8 cellular contexts compared by ENCODE assay signal in the genomic region with DNA sequence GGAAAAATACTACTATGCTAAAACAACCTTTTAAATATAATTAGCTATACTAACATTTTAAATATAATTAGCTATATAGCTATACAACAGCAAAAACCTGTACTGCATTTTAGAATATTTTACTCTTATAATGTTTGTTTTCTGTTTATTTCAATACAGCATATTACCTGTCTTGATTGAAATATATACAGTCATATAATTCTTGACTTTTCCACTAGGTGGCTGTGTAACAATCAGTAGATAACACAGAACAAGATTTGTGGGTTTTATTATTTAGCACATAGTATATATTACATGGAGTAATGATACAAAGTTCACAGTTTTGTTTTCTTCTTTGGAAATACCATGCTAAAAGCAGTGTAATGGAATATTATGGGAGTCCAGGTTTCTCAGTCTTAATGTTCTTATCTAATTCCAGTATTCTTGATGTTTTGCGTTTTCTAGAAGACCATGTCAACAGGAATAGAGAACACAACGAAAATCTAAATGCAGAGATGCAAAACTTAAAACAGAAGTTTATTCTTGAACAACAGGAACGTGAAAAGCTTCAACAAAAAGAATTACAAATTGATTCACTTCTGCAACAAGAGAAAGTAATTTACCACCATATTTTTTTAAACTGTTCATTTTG. TPM values are rescaled to one million over a fixed set of nuclear protein-coding genes. Genes with fewer than 3 reads are reported as not detected.
DNase-seq lines count a peak whose midpoint lies in the region; ATAC-seq and TF ChIP-seq lines count a peak whose summit lies in the region.

No MANE protein-coding gene starts in this region.

- no peaks in the 10 kb centered on the region for H3K9me2 ChIP-seq in GM23338 (ENCODE audit: insufficient read depth)

- H3K27me3 ChIP-seq in heart right ventricle (no peaks in the 10 kb centered on the region), right cardiac atrium (ENCODE audit: control insufficient read depth, insufficient read depth) (no peaks in the 10 kb centered on the region), esophagus squamous epithelium (no peaks in the 10 kb centered on the region), GM23338 (ENCODE audit: insufficient read depth) (no peaks in the 10 kb centered on the region)

- WGBS in heart right ventricle, 2 donors, result 93 to 95% methylated on average over 3 of the region's 3 CpGs
- 96% methylated on average over 3 of the region's 3 CpGs for WGBS in right cardiac atrium
- WGBS in esophagus squamous epithelium, 2 donors, result 80 to 87% methylated on average over 3 of the region's 3 CpGs

- no peak for ATAC-seq in heart right ventricle
- no peak for ATAC-seq in right cardiac atrium
- no peak for ATAC-seq in GM23338

- H3K9me3 ChIP-seq in heart right ventricle, result no peaks in the 10 kb centered on the region
- no peaks in the 10 kb centered on the region for H3K9me3 ChIP-seq in right cardiac atrium (ENCODE audit: control insufficient read depth, low read length)
- H3K9me3 ChIP-seq in esophagus squamous epithelium, result no peaks in the 10 kb centered on the region

- no peak for TF ChIP-seq POLR2A in esophagus squamous epithelium (IDR thresholded peaks at IDR 0.05)

- H3K4me1 Mint-ChIP-seq in type B pancreatic cell (ENCODE audit: unreplicated experiment) (no peaks in the 10 kb centered on the region), GM23338 (no peaks in the 10 kb centered on the region)

- H3K27ac Mint-ChIP-seq in type B pancreatic cell (no peak overlapping the region), GM23338 (no peak overlapping the region)

- DNase-seq in heart right ventricle (no peak), right cardiac atrium (no peak), LoVo (ENCODE audit: low spot score) (peak; percentile 39), esophagus squamous epithelium (lab: John Stamatoyannopoulos, UW) (no peak), type B pancreatic cell (ENCODE audit: extremely low spot score, unreplicated experiment) (no peak), NCI-H748 treated with DMSO at 0.1 percent for 48 hours (lab: John Stamatoyannopoulos, UW) (no peak), GM23338 (ENCODE audit: low spot score) (no peak)
- DNase-seq in activated CD8-positive, alpha-beta memory T cell treated with anti-CD3 and anti-CD28 coated beads, Interleukin-2, amount 50 U/mL, for 48 hours, result no peak

- no peaks in the 10 kb centered on the region for H3K9me3 Mint-ChIP-seq in type B pancreatic cell
- no peaks in the 10 kb centered on the region for H3K9me3 Mint-ChIP-seq in GM23338

- no peaks in the 10 kb centered on the region for H3K79me2 ChIP-seq in GM23338 (replicated peaks; ENCODE audit: insufficient read depth)

- H3K27me3 Mint-ChIP-seq in type B pancreatic cell (no peaks in the 10 kb centered on the region), GM23338 (ENCODE audit: insufficient read depth, low read depth, poor library complexity) (no peaks in the 10 kb centered on the region)

- peak in 5 of 9 donors; percentile 19 to 59 (median 44) for TF ChIP-seq CTCF in heart right ventricle (IDR thresholded peaks at IDR 0.05)
- TF ChIP-seq CTCF in esophagus squamous epithelium (IDR thresholded peaks at IDR 0.05), result peak in 4 of 6 experiments; percentile 43 to 56 (median 44)
- TF ChIP-seq CTCF in type B pancreatic cell (conservative IDR thresholded peaks at IDR 0.05), result peak; percentile 66
- no peak for TF ChIP-seq CTCF in GM23338 (conservative IDR thresholded peaks at IDR 0.05; ENCODE audit: low read depth in 2 of 2)

- H3K36me3 Mint-ChIP-seq in type B pancreatic cell (peaks cover 20% of the 10 kb centered on the region), GM23338 (ENCODE audit: low read depth) (peaks cover 90% of the 10 kb centered on the region)

- H3F3A ChIP-seq in GM23338 (replicated peaks; ENCODE audit: low read depth), result no peaks in the 10 kb centered on the region

- no peaks in the 10 kb centered on the region for H3K4me1 ChIP-seq in heart right ventricle
- no peaks in the 10 kb centered on the region for H3K4me1 ChIP-seq in right cardiac atrium (ENCODE audit: control insufficient read depth, insufficient read depth, low read length)
- H3K4me1 ChIP-seq in esophagus squamous epithelium, result no peaks in the 10 kb centered on the region
- no peaks in the 10 kb centered on the region for H3K4me1 ChIP-seq in GM23338 (ENCODE audit: insufficient read depth)

- H3K4me2 ChIP-seq in GM23338, result no peak overlapping the region

- H3K27ac ChIP-seq in heart right ventricle, result no peak overlapping the region
- H3K27ac ChIP-seq in right cardiac atrium (ENCODE audit: low read length), result no peak overlapping the region
- H3K27ac ChIP-seq in esophagus squamous epithelium, result no peak overlapping the region
- H3K27ac ChIP-seq in GM23338 (ENCODE audit: low read depth), result no peak overlapping the region

- H3K4me3 Mint-ChIP-seq in type B pancreatic cell, result no peak overlapping the region
- no peak overlapping the region for H3K4me3 Mint-ChIP-seq in GM23338

- H3K36me3 ChIP-seq in heart right ventricle (peaks cover 0 to 77% (median 0%) of the 10 kb centered on the region in 9 donors), esophagus squamous epithelium (peaks cover 0 to 4% (median 0%) of the 10 kb centered on the region in 3 donors), GM23338 (ENCODE audit: insufficient read depth) (peaks cover 91% of the 10 kb centered on the region)

- no peak overlapping the region for H2AFZ ChIP-seq in GM23338

- H4K20me1 ChIP-seq in GM23338 (replicated peaks; ENCODE audit: insufficient read depth), result no peaks in the 10 kb centered on the region; the same call in 1 of the 2 replicates

- intact Hi-C loops in heart right ventricle (cut with DNase I) (no loop called here), right cardiac atrium (cut with DNase I) (no loop called here), esophagus squamous epithelium (cut with DNase I) (no loop called here)

- no peak overlapping the region for H3K4me3 ChIP-seq in heart right ventricle
- no peak overlapping the region for H3K4me3 ChIP-seq in right cardiac atrium (ENCODE audit: low read length)
- no peak overlapping the region for H3K4me3 ChIP-seq in esophagus squamous epithelium
- H3K4me3 ChIP-seq in GM23338, result no peak overlapping the region

TF ChIP-seq in GM23338, 12 proteins besides CTCF, POLR2A, EP300 and RAD21 (continues in another document):
- TF ChIP-seq EZH2phosphoT487 (IDR thresholded peaks at IDR 0.05; ENCODE audit: unreplicated experiment), result no peak
- TF ChIP-seq ZNF114 (CRISPR knock-in tag; IDR thresholded peaks at IDR 0.05), result no peak
- no peak for TF ChIP-seq EZH2 (IDR thresholded peaks at IDR 0.05; ENCODE audit: low read depth, unreplicated experiment)
- TF ChIP-seq CREB1 (CRISPR knock-in tag; IDR thresholded peaks at IDR 0.05; ENCODE audit: low read depth), result no peak

RNA-seq across cellular contexts. Expression of a gene that starts 13.3 kb away (rescaled TPM):
- total RNA-seq in heart right ventricle (1 to 10 TPM in 4 of 10 donors, under 1 TPM in 6; 0.10 to 4.0 (median 0.47) TPM), right cardiac atrium (1 to 10 TPM in 2 of 4 donors, under 1 TPM in 2; 0.39 to 1.5 (median 0.84) TPM), esophagus squamous epithelium (10 to 100 TPM in 2 of 4 donors, 1 to 10 TPM in 2; 3.2 to 23.7 (median 11.1) TPM), type B pancreatic cell (ENCODE audit: low replicate concordance) (11.3 and 25.9 TPM in 2 replicates)
- polyA plus RNA-seq in heart right ventricle (under 1 TPM; 0.20 to 0.59 TPM), right cardiac atrium (0.34 TPM), GM23338 (2016; fragmentation: Nextera tagmentation; extraction: Ambion mirVana) (120 and 163 TPM in 2 replicates)
- total RNA-seq in GM23338 (2014; rRNA removed; shearing (Covaris generic)), result 54.8 and 77.9 TPM in 2 replicates

RNA-seq across cellular contexts. Expression of a gene that starts 13.8 kb away (rescaled TPM):
- total RNA-seq in heart right ventricle, result 10 to 100 TPM in 8 of 10 donors, 1 to 10 TPM in 2; 9.3 to 17.1 (median 12.7) TPM
- 1 to 10 TPM; 4.0 to 4.1 TPM for polyA plus RNA-seq in heart right ventricle
- 10 to 100 TPM; 12.9 to 17.3 (median 14.9) TPM for total RNA-seq in right cardiac atrium
- 4.2 TPM for polyA plus RNA-seq in right cardiac atrium
- 10 to 100 TPM in 1 of 4 donors, 1 to 10 TPM in 3; 2.5 to 11.6 (median 6.1) TPM for total RNA-seq in esophagus squamous epithelium
- 23.0 and 30.4 TPM in 2 replicates for total RNA-seq in type B pancreatic cell (ENCODE audit: low replicate concordance)
- 14.6 and 23.2 TPM in 2 replicates for total RNA-seq in GM23338 (2014; rRNA removed; shearing (Covaris generic))
- polyA plus RNA-seq in GM23338 (2016; fragmentation: Nextera tagmentation; extraction: Ambion mirVana), result 112 and 123 TPM in 2 replicates

RNA-seq across cellular contexts. Expression of a gene that starts 31.7 kb away (rescaled TPM):
- total RNA-seq in heart right ventricle (10 to 100 TPM; 48.4 to 63.2 (median 56.9) TPM), right cardiac atrium (10 to 100 TPM; 60.5 to 90.4 (median 75.3) TPM), esophagus squamous epithelium (10 to 100 TPM; 20.8 to 55.3 (median 44.8) TPM), type B pancreatic cell (ENCODE audit: low replicate concordance) (41.2 and 56.4 TPM in 2 replicates)
- polyA plus RNA-seq in heart right ventricle (10 to 100 TPM; 22.9 to 34.6 TPM), right cardiac atrium (68.2 TPM), GM23338 (2016; fragmentation: Nextera tagmentation; extraction: Ambion mirVana) (75.7 and 81.4 TPM in 2 replicates)
- 110 and 120 TPM in 2 replicates for total RNA-seq in GM23338 (2014; rRNA removed; shearing (Covaris generic))

RNA-seq across cellular contexts. Expression of a gene that starts 36.3 kb away (rescaled TPM):
- total RNA-seq in heart right ventricle, result 100 to 1,000 TPM in 2 of 10 donors, 10 to 100 TPM in 8; 47.1 to 137 (median 70.4) TPM
- polyA plus RNA-seq in heart right ventricle, result 10 to 100 TPM; 37.0 to 57.8 TPM
- 100 to 1,000 TPM in 2 of 4 donors, 10 to 100 TPM in 2; 88.5 to 116 (median 99.4) TPM for total RNA-seq in right cardiac atrium
- 77.4 TPM for polyA plus RNA-seq in right cardiac atrium
- total RNA-seq in esophagus squamous epithelium, result 100 to 1,000 TPM in 1 of 4 donors, 10 to 100 TPM in 3; 51.8 to 112 (median 69.2) TPM
- 214 and 226 TPM in 2 replicates for total RNA-seq in type B pancreatic cell (ENCODE audit: low replicate concordance)
- 487 and 496 TPM in 2 replicates for total RNA-seq in GM23338 (2014; rRNA removed; shearing (Covaris generic))
- 431 and 489 TPM in 2 replicates for polyA plus RNA-seq in GM23338 (2016; fragmentation: Nextera tagmentation; extraction: Ambion mirVana)

Comparison
In these comparisons a context has a peak if more than half of its experiments do, and no peak if none do; other contexts are left out.
1. CTCF ChIP-seq: peak in heart right ventricle (5 of 9), esophagus squamous epithelium (4 of 6) and type B pancreatic cell (single experiment); none in GM23338 (0 of 2).